ENCODE assay signal across 2 cellular contexts in genomic region chr7:130298079-130298478, GRCh38.
TF ChIP-seq lines count a peak whose summit lies in the region.

No MANE protein-coding gene starts in this region.

TF ChIP-seq in SK-N-SH, 30 proteins besides CTCF, POLR2A, EP300 and RAD21 (continued from another document):
- TF ChIP-seq PBX3 (IDR thresholded peaks at IDR 0.05), result 0 out of 2 replicates have a peak, but pooled peaks have one; percentile 13
- no peak for TF ChIP-seq ZBTB33 (IDR thresholded peaks at IDR 0.05; ENCODE audit: borderline replicate concordance, low read depth)

TF ChIP-seq in neural cell, 6 proteins besides CTCF, POLR2A, EP300 and RAD21 (continued from another document):
- no peak for TF ChIP-seq REST (IDR thresholded peaks at IDR 0.05; ENCODE audit: borderline replicate concordance)
TF ChIP-seq in neural cell: peak in this region for 0.
